ENCODE assay signal across 18 cellular contexts in the genomic region with DNA sequence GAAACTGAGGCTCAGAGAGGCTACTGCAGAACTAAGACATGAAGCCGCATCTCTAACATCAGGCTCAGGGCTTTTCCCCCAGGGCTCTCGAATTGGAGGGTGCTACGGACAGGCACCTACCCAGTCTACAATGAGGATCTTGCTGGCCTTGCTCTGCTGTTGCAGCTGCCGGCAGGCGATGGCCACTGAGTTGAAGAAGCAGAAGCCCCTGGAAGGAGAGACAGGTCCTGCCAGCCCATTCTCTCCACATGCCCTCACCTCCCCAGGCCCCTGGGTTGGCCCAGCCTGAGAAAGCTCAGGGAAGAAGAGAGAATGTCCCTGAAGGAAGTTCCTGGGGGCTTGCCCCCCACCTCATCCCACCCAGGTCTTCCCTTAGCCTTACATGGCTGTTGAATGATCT. TPM values are rescaled to one million over a fixed set of nuclear protein-coding genes. Genes with fewer than 3 reads are reported as not detected.
DNase-seq lines count a peak whose midpoint lies in the region; ATAC-seq lines count a peak whose summit lies in the region.
"Had no signal": no experiment of that assay in that cellular context is flagged by ENCODE, and none has a peak within 500 bp of the region (broad histone marks: within the 10 kb centered on the region; RNA-seq: fewer than 3 reads in every experiment).

No MANE protein-coding gene starts in this region.

- peak overlapping the region; percentile 51 for H3K27ac Mint-ChIP-seq in activated naive CD4-positive, alpha-beta T cell treated with anti-CD3 and anti-CD28 coated beads for 36 hours
- H3K27ac Mint-ChIP-seq in stimulated activated naive CD8-positive, alpha-beta T cell treated with anti-CD3 and anti-CD28 coated beads, Interleukin-15, Interleukin-2, amounts not matched to agents 100 ng/mL and 50 ng/mL, for 24 hours, result peak overlapping the region; percentile 26
- H3K27ac Mint-ChIP-seq in activated naive CD8-positive, alpha-beta T cell treated with anti-CD3 and anti-CD28 coated beads for 36 hours, result peak overlapping the region; percentile 45
- no peak overlapping the region for H3K27ac Mint-ChIP-seq in T-helper 2 cell treated with Interferon-gamma antibody and Interleukin-4, amounts not matched to agents 5 μg/mL and 100 μg/mL, for 36 hours

- no peaks in the 10 kb centered on the region for H3K27me3 Mint-ChIP-seq in activated naive CD4-positive, alpha-beta T cell treated with anti-CD3 and anti-CD28 coated beads for 36 hours (ENCODE audit: low read depth)
- H3K27me3 Mint-ChIP-seq in stimulated activated naive CD8-positive, alpha-beta T cell treated with anti-CD3 and anti-CD28 coated beads, Interleukin-15, Interleukin-2, amounts not matched to agents 100 ng/mL and 50 ng/mL, for 24 hours, result no peaks in the 10 kb centered on the region
- no peaks in the 10 kb centered on the region for H3K27me3 Mint-ChIP-seq in activated naive CD8-positive, alpha-beta T cell treated with anti-CD3 and anti-CD28 coated beads for 36 hours
- H3K27me3 Mint-ChIP-seq in T-helper 2 cell treated with Interferon-gamma antibody and Interleukin-4, amounts not matched to agents 5 μg/mL and 100 μg/mL, for 36 hours (ENCODE audit: low read depth), result no peaks in the 10 kb centered on the region

- peaks cover 29% of the 10 kb centered on the region for H3K4me1 Mint-ChIP-seq in activated naive CD4-positive, alpha-beta T cell treated with anti-CD3 and anti-CD28 coated beads for 36 hours (ENCODE audit: low read depth)
- H3K4me1 Mint-ChIP-seq in stimulated activated naive CD8-positive, alpha-beta T cell treated with anti-CD3 and anti-CD28 coated beads, Interleukin-15, Interleukin-2, amounts not matched to agents 100 ng/mL and 50 ng/mL, for 24 hours (ENCODE audit: low read depth), result peaks cover 43% of the 10 kb centered on the region
- peaks cover 26% of the 10 kb centered on the region for H3K4me1 Mint-ChIP-seq in activated naive CD8-positive, alpha-beta T cell treated with anti-CD3 and anti-CD28 coated beads for 36 hours
- H3K4me1 Mint-ChIP-seq in T-helper 2 cell treated with Interferon-gamma antibody and Interleukin-4, amounts not matched to agents 5 μg/mL and 100 μg/mL, for 36 hours (ENCODE audit: low read depth), result peaks cover 2% of the 10 kb centered on the region

- no peak overlapping the region for H3K4me3 Mint-ChIP-seq in activated naive CD4-positive, alpha-beta T cell treated with anti-CD3 and anti-CD28 coated beads for 36 hours
- no peak overlapping the region for H3K4me3 Mint-ChIP-seq in stimulated activated naive CD8-positive, alpha-beta T cell treated with anti-CD3 and anti-CD28 coated beads, Interleukin-15, Interleukin-2, amounts not matched to agents 100 ng/mL and 50 ng/mL, for 24 hours
- H3K4me3 Mint-ChIP-seq in activated naive CD8-positive, alpha-beta T cell treated with anti-CD3 and anti-CD28 coated beads for 36 hours, result no peak overlapping the region
- H3K4me3 Mint-ChIP-seq in T-helper 2 cell treated with Interferon-gamma antibody and Interleukin-4, amounts not matched to agents 5 μg/mL and 100 μg/mL, for 36 hours, result no peak overlapping the region

- H3K9me3 Mint-ChIP-seq in activated naive CD4-positive, alpha-beta T cell treated with anti-CD3 and anti-CD28 coated beads for 36 hours, result no peaks in the 10 kb centered on the region
- no peaks in the 10 kb centered on the region for H3K9me3 Mint-ChIP-seq in stimulated activated naive CD8-positive, alpha-beta T cell treated with anti-CD3 and anti-CD28 coated beads, Interleukin-15, Interleukin-2, amounts not matched to agents 100 ng/mL and 50 ng/mL, for 24 hours
- H3K9me3 Mint-ChIP-seq in activated naive CD8-positive, alpha-beta T cell treated with anti-CD3 and anti-CD28 coated beads for 36 hours, result no peaks in the 10 kb centered on the region
- H3K9me3 Mint-ChIP-seq in T-helper 2 cell treated with Interferon-gamma antibody and Interleukin-4, amounts not matched to agents 5 μg/mL and 100 μg/mL, for 36 hours, result no peaks in the 10 kb centered on the region

- ATAC-seq in stimulated activated naive CD8-positive, alpha-beta T cell treated with anti-CD3 and anti-CD28 coated beads, Interleukin-15, Interleukin-2, amounts not matched to agents 100 U/mL and 50 U/mL, for 24 hours, result no peak
- ATAC-seq: GM12878, K562 had no signal

- intact Hi-C loops in activated naive CD4-positive, alpha-beta T cell treated with anti-CD3 and anti-CD28 coated beads for 36 hours (cut with micrococcal nuclease), result no loop called here

- no peak for DNase-seq in activated naive CD4-positive, alpha-beta T cell treated with anti-CD3 and anti-CD28 coated beads for 36 hours
- DNase-seq in activated naive CD4-positive, alpha-beta T cell (lab: John Stamatoyannopoulos, UW), result no peak
- DNase-seq in stimulated activated naive CD8-positive, alpha-beta T cell treated with anti-CD3 and anti-CD28 coated beads, Interleukin-15, Interleukin-2, amounts not matched to agents 100 U/mL and 50 U/mL, for 24 hours, result no peak
- no peak for DNase-seq in activated naive CD8-positive, alpha-beta T cell treated with anti-CD3 and anti-CD28 coated beads for 36 hours
- DNase-seq in COLO829 (ENCODE audit: low spot score), result no peak
- no peak for DNase-seq in T-helper 2 cell treated with Interferon-gamma antibody and Interleukin-4, amounts not matched to agents 5 μg/mL and 100 μg/mL, for 36 hours (ENCODE audit: low spot score)
- DNase-seq: BE2C, DND-41, GM23248, MG63, NCI-H1417, NCI-H187, NCI-H446, NCI-H526, Peyer's patch had no signal

- H3K36me3 Mint-ChIP-seq in activated naive CD4-positive, alpha-beta T cell treated with anti-CD3 and anti-CD28 coated beads for 36 hours (ENCODE audit: low read depth), result peaks cover 62% of the 10 kb centered on the region
- peaks cover 83% of the 10 kb centered on the region for H3K36me3 Mint-ChIP-seq in stimulated activated naive CD8-positive, alpha-beta T cell treated with anti-CD3 and anti-CD28 coated beads, Interleukin-15, Interleukin-2, amounts not matched to agents 100 ng/mL and 50 ng/mL, for 24 hours (ENCODE audit: low read depth)
- peaks cover 36% of the 10 kb centered on the region for H3K36me3 Mint-ChIP-seq in activated naive CD8-positive, alpha-beta T cell treated with anti-CD3 and anti-CD28 coated beads for 36 hours
- H3K36me3 Mint-ChIP-seq in T-helper 2 cell treated with Interferon-gamma antibody and Interleukin-4, amounts not matched to agents 5 μg/mL and 100 μg/mL, for 36 hours (ENCODE audit: low read depth), result peaks cover 63% of the 10 kb centered on the region

- CTCF ChIA-PET in activated naive CD4-positive, alpha-beta T cell treated with anti-CD3 and anti-CD28 coated beads for 36 hours (lab: Charles Lee), result interaction anchor here (0.6 to 3.7 kb wide), 9 partner anchors 9 to 285 kb away, joined by 3 to 22 read pairs (median 5); no protein-coding TSS in a partner anchor

RNA-seq across cellular contexts. Expression of a gene that starts 16.1 kb away (rescaled TPM):
- total RNA-seq in activated naive CD4-positive, alpha-beta T cell treated with anti-CD3 and anti-CD28 coated beads for 36 hours, result 10 to 100 TPM; 16.6 to 21.0 TPM
- total RNA-seq in activated naive CD8-positive, alpha-beta T cell treated with anti-CD3 and anti-CD28 coated beads for 36 hours, result 1 to 10 TPM; 5.4 to 6.0 TPM

RNA-seq across cellular contexts. Expression of a gene that starts 30.5 kb away (rescaled TPM):
- total RNA-seq in activated naive CD4-positive, alpha-beta T cell treated with anti-CD3 and anti-CD28 coated beads for 36 hours, result 1 to 10 TPM; 1.5 to 1.6 TPM
- total RNA-seq in activated naive CD8-positive, alpha-beta T cell treated with anti-CD3 and anti-CD28 coated beads for 36 hours, result under 1 TPM; 0.27 to 0.54 TPM

RNA-seq across cellular contexts. Expression of a gene that starts 30.6 kb away (rescaled TPM):
- total RNA-seq in activated naive CD4-positive, alpha-beta T cell treated with anti-CD3 and anti-CD28 coated beads for 36 hours, result 100 to 1,000 TPM; 272 to 289 TPM
- 100 to 1,000 TPM; 233 to 246 TPM for total RNA-seq in activated naive CD8-positive, alpha-beta T cell treated with anti-CD3 and anti-CD28 coated beads for 36 hours
